1 cellular context compared by ENCODE assay signal in genomic region chr6:66896415-66896814, GRCh38.
TF ChIP-seq lines count a peak whose summit lies in the region.

No MANE protein-coding gene starts in this region.

TF ChIP-seq in Ishikawa, 13 proteins besides CTCF, POLR2A, EP300 and RAD21 (continued from another document):
- TF ChIP-seq REST (IDR thresholded peaks at IDR 0.05; ENCODE audit: low read depth): no peak
- TF ChIP-seq TEAD4 (IDR thresholded peaks at IDR 0.05): peak; percentile 71
- no peak for TF ChIP-seq FOXM1 (IDR thresholded peaks at IDR 0.05; ENCODE audit: borderline replicate concordance, low read depth)
- no peak for TF ChIP-seq EGR1 (IDR thresholded peaks at IDR 0.05)
- no peak for TF ChIP-seq TAF1 (IDR thresholded peaks at IDR 0.05; ENCODE audit: low read depth)
- TF ChIP-seq CREB1 (IDR thresholded peaks at IDR 0.05; ENCODE audit: low read depth): no peak
- no peak for TF ChIP-seq TCF12 (IDR thresholded peaks at IDR 0.05; ENCODE audit: low read depth)
- peak; percentile 67 for TF ChIP-seq CEBPB (IDR thresholded peaks at IDR 0.05)
- peak; percentile 64 for TF ChIP-seq NFIC (IDR thresholded peaks at IDR 0.05)
- peak; percentile 39; the same call in 1 of the 2 replicates for TF ChIP-seq MAX (IDR thresholded peaks at IDR 0.05)
- no peak for TF ChIP-seq ZBTB7A (IDR thresholded peaks at IDR 0.05; ENCODE audit: low read depth)
